27 cellular contexts compared by ENCODE assay signal in the genomic region with DNA sequence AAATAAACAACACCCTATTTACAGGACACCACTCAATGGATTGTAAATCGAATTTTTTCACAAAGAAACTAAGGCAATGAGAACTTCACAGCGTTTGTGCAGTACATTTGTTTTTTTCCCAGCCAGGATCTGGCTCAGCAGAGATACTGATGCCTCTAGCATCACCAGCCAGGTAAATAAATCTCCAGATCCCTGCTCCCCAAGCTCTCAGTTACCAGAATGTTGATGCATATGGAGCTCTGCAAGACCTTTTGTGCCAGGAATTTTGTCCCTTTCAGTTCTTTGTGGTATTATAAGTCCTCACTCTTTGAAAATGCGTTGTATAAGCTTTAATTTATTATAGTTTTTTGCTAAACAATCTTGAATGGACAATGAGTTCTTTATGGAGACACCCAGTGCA.
"Had no signal": no experiment of that assay in that cellular context is flagged by ENCODE, and none has a peak within 500 bp of the region (broad histone marks: within the 10 kb centered on the region; RNA-seq: fewer than 3 reads in every experiment).

No MANE protein-coding gene starts in this region.

- H3K27ac ChIP-seq: Peyer's patch, SJSA1 had no signal

- H3K9me3 ChIP-seq: Peyer's patch, SJSA1, SK-N-SH had no signal

- H3K4me1 ChIP-seq: Peyer's patch, SJSA1 had no signal

- DNase-seq: Kasumi-1, MM.1S, MV-4-11, NCI-H1092, NCI-H1105, NCI-H1417 treated with DMSO at 0.1 percent for 48 hours, NCI-H1436 treated with DMSO at 0.1 percent for 48 hours, NCI-H1694 treated with DMSO at 0.1 percent for 48 hours, NCI-H187 treated with DMSO at 0.1 percent for 48 hours, NCI-H2029, NCI-H2081, NCI-H2171 treated with DMSO at 0.1 percent for 48 hours, NCI-H2227 treated with DMSO at 0.1 percent for 48 hours, NCI-H345, NCI-H446, NCI-H510A treated with DMSO at 0.1 percent for 48 hours, NCI-H524 treated with DMSO at 0.1 percent for 48 hours, NCI-H748 treated with DMSO at 0.1 percent for 48 hours, NCI-H82, Peyer's patch, Right ventricle myocardium superior, RPMI8226, SHP77 treated with DMSO at 0.1 percent for 48 hours, SK-N-SH, SW 1271, T-helper 1 cell had no signal

- H3K4me3 ChIP-seq: Peyer's patch, SJSA1 had no signal

- H3K36me3 ChIP-seq: Peyer's patch, SJSA1 had no signal

- H3K4me2 ChIP-seq: SK-N-SH had no signal

- H3K9ac ChIP-seq: SK-N-SH had no signal

- H3K27me3 ChIP-seq: Peyer's patch, SJSA1 had no signal
